13 cellular contexts compared by ENCODE assay signal in the genomic region with DNA sequence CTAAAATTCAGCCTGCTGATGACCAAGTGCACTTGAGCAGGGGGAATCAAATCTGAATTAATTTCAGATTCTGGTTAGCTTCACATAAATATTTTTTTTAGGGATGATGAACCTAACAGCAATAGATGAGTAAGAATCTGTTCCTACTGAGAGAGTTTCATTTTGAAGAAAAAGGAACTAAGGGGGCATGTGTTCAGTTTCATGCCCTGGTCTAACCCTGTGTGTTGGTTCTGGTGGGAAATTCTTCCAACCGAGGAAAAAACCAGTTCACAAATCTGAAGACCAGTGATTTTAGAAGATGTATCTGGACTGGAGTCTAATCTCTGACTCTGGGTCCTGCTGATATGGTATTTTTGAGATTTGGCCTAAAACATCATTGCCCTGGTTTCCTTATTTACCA. TPM values are rescaled to one million over a fixed set of nuclear protein-coding genes. Genes with fewer than 3 reads are reported as not detected.
A peak's percentile ranks its signal among the peaks of the same experiment; 100 is the strongest.
DNase-seq lines count a peak whose midpoint lies in the region; ATAC-seq and TF ChIP-seq lines count a peak whose summit lies in the region.
"Had no signal": no experiment of that assay in that cellular context is flagged by ENCODE, and none has a peak within 500 bp of the region (broad histone marks: within the 10 kb centered on the region; RNA-seq: fewer than 3 reads in every experiment).

No MANE protein-coding gene starts in this region.

- no peaks in the 10 kb centered on the region for H3K27me3 ChIP-seq in BLaER1
- no peaks in the 10 kb centered on the region for H3K27me3 ChIP-seq in testis
- H3K27me3 ChIP-seq: breast epithelium, Peyer's patch had no signal

- H3K27ac ChIP-seq in BLaER1 (0 out of 2 replicates have a peak overlapping the region, but pooled peaks have one; percentile 11), testis (no peak overlapping the region)
- H3K27ac ChIP-seq: breast epithelium, psoas muscle had no signal

- peak overlapping the region; percentile 34 for H3K4me2 ChIP-seq in BLaER1

- H3K36me3 ChIP-seq in BLaER1: no peaks in the 10 kb centered on the region
- H3K36me3 ChIP-seq in testis (ENCODE audit: low read depth, missing control alignments): no peaks in the 10 kb centered on the region
- H3K36me3 ChIP-seq: breast epithelium, Peyer's patch had no signal

- H3K36me3 Mint-ChIP-seq in activated T-cell treated with anti-CD3 and anti-CD28 coated beads, Interleukin-2, amount 50 U/mL, for 72 hours (ENCODE audit: insufficient read depth in 2 of 2): peaks cover 34 to 57% of the 10 kb centered on the region in 2 donors

- peaks cover 0 to 4% of the 10 kb centered on the region in 2 donors for H3K9me3 Mint-ChIP-seq in activated T-cell treated with anti-CD3 and anti-CD28 coated beads, Interleukin-2, amount 50 U/mL, for 72 hours

- ATAC-seq in GM18861 (IDR thresholded peaks at IDR 0.05; ENCODE audit: unreplicated experiment) (peak; percentile 32), HG03175 (IDR thresholded peaks at IDR 0.05; ENCODE audit: unreplicated experiment) (peak; percentile 49)
- ATAC-seq in activated T-cell treated with anti-CD3 and anti-CD28 coated beads, Interleukin-2, amount 50 U/mL, for 72 hours (replicated peaks in 1 of 2): peak; percentile 10 to 21
- ATAC-seq: left cardiac atrium, psoas muscle had no signal

- no peaks in the 10 kb centered on the region for H3K27me3 Mint-ChIP-seq in activated T-cell treated with anti-CD3 and anti-CD28 coated beads, Interleukin-2, amount 50 U/mL, for 72 hours (ENCODE audit: low read depth)

- H3K9ac ChIP-seq in BLaER1: no peak overlapping the region

- H4K20me1 ChIP-seq in BLaER1: no peaks in the 10 kb centered on the region

- no peak for TF ChIP-seq CTCF in testis (IDR thresholded peaks at IDR 0.05)

- TF ChIP-seq POLR2A in testis (IDR thresholded peaks at IDR 0.05): no peak

- H3K4me3 ChIP-seq in BLaER1 (no peak overlapping the region), testis (no peak overlapping the region)
- H3K4me3 ChIP-seq: breast epithelium, Peyer's patch, psoas muscle had no signal

- peaks cover 97% of the 10 kb centered on the region for H3K4me1 Mint-ChIP-seq in activated T-cell treated with anti-CD3 and anti-CD28 coated beads, Interleukin-2, amount 50 U/mL, for 72 hours (ENCODE audit: low read depth)

- peaks cover 85% of the 10 kb centered on the region for H3K4me1 ChIP-seq in BLaER1
- H3K4me1 ChIP-seq in testis: no peaks in the 10 kb centered on the region
- H3K4me1 ChIP-seq: breast epithelium, psoas muscle had no signal

- H3K4me3 Mint-ChIP-seq in activated T-cell treated with anti-CD3 and anti-CD28 coated beads, Interleukin-2, amount 50 U/mL, for 72 hours: peak overlapping the region; percentile 45 to 85

- H3K27ac Mint-ChIP-seq in activated T-cell treated with anti-CD3 and anti-CD28 coated beads, Interleukin-2, amount 50 U/mL, for 72 hours: peak overlapping the region; percentile 99

- H3K9me3 ChIP-seq in BLaER1 (no peaks in the 10 kb centered on the region), testis (no peaks in the 10 kb centered on the region)
- H3K9me3 ChIP-seq: breast epithelium, Peyer's patch, psoas muscle had no signal

- 70 to 74% methylated on average over 1 of the region's 1 CpG for WGBS in testis, 2 donors

- intact Hi-C loops in testis (cut with DNase I; ENCODE audit: low total_unique reads): no loop called here

- no peak for DNase-seq in activated T-cell treated with anti-CD3 and anti-CD28 coated beads, Interleukin-2, amount 50 U/mL, for 72 hours
- DNase-seq in testis: no peak
- no peak for DNase-seq in NCI-H526 treated with DMSO at 0.1 percent for 48 hours (lab: John Stamatoyannopoulos, UW)
- DNase-seq in DMS53 treated with DMSO at 0.1 percent for 48 hours (lab: John Stamatoyannopoulos, UW; ENCODE audit: unreplicated experiment): no peak
- no peak for DNase-seq in GM19238 (ENCODE audit: insufficient read length, low spot score)
- DNase-seq: left cardiac atrium, Peyer's patch, psoas muscle had no signal

RNA-seq across cellular contexts. Expression of a gene that starts 13.7 kb away (rescaled TPM):
- total RNA-seq in activated T-cell treated with anti-CD3 and anti-CD28 coated beads, Interleukin-2, amount 50 U/mL, for 72 hours: 100 to 1,000 TPM; 211 to 331 TPM
- total RNA-seq in testis: 1 to 10 TPM in 1 of 2 donors, under 1 TPM in 1; 0.87 to 3.2 TPM
- 4.0 TPM for polyA plus RNA-seq in testis (ENCODE audit: insufficient read depth, low read depth, low replicate concordance)

RNA-seq across cellular contexts. Expression of a gene that starts 36.1 kb away (rescaled TPM):
- total RNA-seq in activated T-cell treated with anti-CD3 and anti-CD28 coated beads, Interleukin-2, amount 50 U/mL, for 72 hours: not detected
- 1 to 10 TPM in 1 of 2 donors, under 1 TPM in 1; 0.47 to 1.7 TPM for total RNA-seq in testis
- polyA plus RNA-seq in testis (ENCODE audit: insufficient read depth, low read depth, low replicate concordance): 1.2 TPM
- total RNA-seq: M059J had no signal

Comparison
In these comparisons a context has a peak if more than half of its experiments do, and no peak if none do; other contexts are left out.
1. RNA of a gene that starts 13.7 kb away (total RNA-seq): 211 to 331 TPM in activated T-cell treated with anti-CD3 and anti-CD28 coated beads, Interleukin-2, amount 50 U/mL, for 72 hours; 0.87 to 3.2 TPM in testis; every median in the first group is over 10 times any median in the second.
2. Peak in every context shown above with its lines, with median percentiles within 50 percentile points of each other: ATAC-seq.